14 cellular contexts compared by ENCODE assay signal in genomic region chr6:88013554-88013953, GRCh38. TPM values are rescaled to one million over a fixed set of nuclear protein-coding genes. Genes with fewer than 3 reads are reported as not detected.
DNase-seq lines count a peak whose midpoint lies in the region; ATAC-seq, FAIRE-seq and TF ChIP-seq lines count a peak whose summit lies in the region.
"Had no signal": no experiment of that assay in that cellular context is flagged by ENCODE, and none has a peak within 500 bp of the region (broad histone marks: within the 10 kb centered on the region; RNA-seq: fewer than 3 reads in every experiment).

No MANE protein-coding gene starts in this region.

- H3K9ac ChIP-seq in BLaER1 (no peak overlapping the region), kidney (ENCODE audit: low read length in 2 of 2) (no peak overlapping the region)

- H3K4me2 ChIP-seq in BLaER1: peak overlapping the region; percentile 28; the same call in 1 of the 2 replicates

- H3K4me1 ChIP-seq in BLaER1 (peaks cover 8% of the 10 kb centered on the region), kidney (ENCODE audit: control insufficient read depth in 1 of 2, insufficient read depth in 1 of 2, low read depth in 1 of 2, low read length in 2 of 2) (peaks cover 0 to 2% of the 10 kb centered on the region in 2 donors)

- TF ChIP-seq CTCF in GM12873 (IDR thresholded peaks at IDR 0.05; ENCODE audit: insufficient read depth, low read depth, low read length, missing control alignments) (peak; percentile 36), kidney (IDR thresholded peaks at IDR 0.05; ENCODE audit: borderline replicate concordance, extremely low read depth, insufficient read depth) (no peak)

- H3K36me3 ChIP-seq in BLaER1 (no peaks in the 10 kb centered on the region), kidney (ENCODE audit: control insufficient read depth in 1 of 2, insufficient read depth in 2 of 2, low read length in 2 of 2) (no peaks in the 10 kb centered on the region)
- H3K36me3 ChIP-seq: Peyer's patch had no signal

- TF ChIP-seq POLR2A in GM18505 (IDR thresholded peaks at IDR 0.05; ENCODE audit: borderline replicate concordance, extremely low read depth, insufficient read depth, insufficient read length): no peak

- DNase-seq in foreskin melanocyte (peak; percentile 30), NCI-H2029 treated with DMSO at 0.1 percent for 48 hours (lab: John Stamatoyannopoulos, UW) (no peak), kidney (no peak), NCI-H345 (lab: John Stamatoyannopoulos, UW) (no peak)
- DNase-seq: left cardiac atrium; NCI-H2081; Peyer's patch; stimulated activated CD4-positive, alpha-beta T cell treated with anti-CD3 and anti-CD28 coated beads, Interleukin-12 subunit alpha, Interleukin-12 subunit beta, amount 100 ng/mL, for 4 hours had no signal

- H3K27ac ChIP-seq in BLaER1 (no peak overlapping the region), kidney (ENCODE audit: low read depth in 2 of 2, low read length in 2 of 2) (no peak overlapping the region)
- H3K27ac ChIP-seq: Peyer's patch had no signal

- intact Hi-C loops in kidney (cut with DNase I): no loop called here

- H4K20me1 ChIP-seq in BLaER1: no peaks in the 10 kb centered on the region

- no peaks in the 10 kb centered on the region for H3K9me3 ChIP-seq in BLaER1
- H3K9me3 ChIP-seq in kidney (ENCODE audit: control insufficient read depth in 1 of 2, low read length in 2 of 2): no peaks in the 10 kb centered on the region
- H3K9me3 ChIP-seq: Peyer's patch had no signal

- ATAC-seq in SK-N-SH treated with all-trans-retinoic acid at 6 μM for 48 hours (peak; percentile 54; the same call in 1 of the 3 replicates), GM18505 (IDR thresholded peaks at IDR 0.05; ENCODE audit: unreplicated experiment) (no peak)
- ATAC-seq: left cardiac atrium had no signal

- no peaks in the 10 kb centered on the region for H3K27me3 ChIP-seq in BLaER1
- H3K27me3 ChIP-seq: Peyer's patch had no signal

- FAIRE-seq in kidney (lab: Jason Lieb, UNC): no peak

- H3K4me3 ChIP-seq in BLaER1 (no peak overlapping the region), kidney (ENCODE audit: low read length in 2 of 2) (no peak overlapping the region)
- H3K4me3 ChIP-seq: Peyer's patch had no signal

TF ChIP-seq in SK-N-SH treated with all-trans-retinoic acid at 6 μM for 48 hours, 23 proteins besides CTCF, POLR2A, EP300 and RAD21:
- TF ChIP-seq, protein P1, sequence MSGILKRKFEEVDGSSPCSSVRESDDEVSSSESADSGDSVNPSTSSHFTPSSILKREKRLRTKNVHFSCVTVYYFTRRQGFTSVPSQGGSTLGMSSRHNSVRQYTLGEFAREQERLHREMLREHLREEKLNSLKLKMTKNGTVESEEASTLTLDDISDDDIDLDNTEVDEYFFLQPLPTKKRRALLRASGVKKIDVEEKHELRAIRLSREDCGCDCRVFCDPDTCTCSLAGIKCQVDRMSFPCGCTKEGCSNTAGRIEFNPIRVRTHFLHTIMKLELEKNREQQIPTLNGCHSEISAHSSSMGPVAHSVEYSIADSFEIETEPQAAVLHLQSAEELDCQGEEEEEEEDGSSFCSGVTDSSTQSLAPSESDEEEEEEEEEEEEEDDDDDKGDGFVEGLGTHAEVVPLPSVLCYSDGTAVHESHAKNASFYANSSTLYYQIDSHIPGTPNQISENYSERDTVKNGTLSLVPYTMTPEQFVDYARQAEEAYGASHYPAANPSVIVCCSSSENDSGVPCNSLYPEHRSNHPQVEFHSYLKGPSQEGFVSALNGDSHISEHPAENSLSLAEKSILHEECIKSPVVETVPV (CRISPR knock-in tag; IDR thresholded peaks at IDR 0.05): no peak
- TF ChIP-seq POU6F1 (CRISPR knock-in tag; IDR thresholded peaks at IDR 0.05; ENCODE audit: borderline replicate concordance, low read depth) (no peak), RARB (CRISPR knock-in tag; IDR thresholded peaks at IDR 0.05) (no peak), ZNF565 (CRISPR knock-in tag; conservative IDR thresholded peaks at IDR 0.05; ENCODE audit: low read depth) (no peak), SNAI2 (CRISPR knock-in tag; IDR thresholded peaks at IDR 0.05) (no peak), ZNF70 (CRISPR knock-in tag; IDR thresholded peaks at IDR 0.05) (no peak), OSR1 (CRISPR knock-in tag; IDR thresholded peaks at IDR 0.05) (no peak), ZC3H10 (CRISPR knock-in tag; IDR thresholded peaks at IDR 0.05) (no peak), ESRRG (CRISPR knock-in tag; IDR thresholded peaks at IDR 0.05) (no peak)
- TF ChIP-seq, protein P2, sequence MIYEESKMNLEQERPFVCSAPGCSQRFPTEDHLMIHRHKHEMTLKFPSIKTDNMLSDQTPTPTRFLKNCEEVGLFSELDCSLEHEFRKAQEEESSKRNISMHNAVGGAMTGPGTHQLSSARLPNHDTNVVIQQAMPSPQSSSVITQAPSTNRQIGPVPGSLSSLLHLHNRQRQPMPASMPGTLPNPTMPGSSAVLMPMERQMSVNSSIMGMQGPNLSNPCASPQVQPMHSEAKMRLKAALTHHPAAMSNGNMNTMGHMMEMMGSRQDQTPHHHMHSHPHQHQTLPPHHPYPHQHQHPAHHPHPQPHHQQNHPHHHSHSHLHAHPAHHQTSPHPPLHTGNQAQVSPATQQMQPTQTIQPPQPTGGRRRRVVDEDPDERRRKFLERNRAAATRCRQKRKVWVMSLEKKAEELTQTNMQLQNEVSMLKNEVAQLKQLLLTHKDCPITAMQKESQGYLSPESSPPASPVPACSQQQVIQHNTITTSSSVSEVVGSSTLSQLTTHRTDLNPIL (CRISPR knock-in tag; IDR thresholded peaks at IDR 0.05; ENCODE audit: low read depth): no peak
- TF ChIP-seq, protein P3, sequence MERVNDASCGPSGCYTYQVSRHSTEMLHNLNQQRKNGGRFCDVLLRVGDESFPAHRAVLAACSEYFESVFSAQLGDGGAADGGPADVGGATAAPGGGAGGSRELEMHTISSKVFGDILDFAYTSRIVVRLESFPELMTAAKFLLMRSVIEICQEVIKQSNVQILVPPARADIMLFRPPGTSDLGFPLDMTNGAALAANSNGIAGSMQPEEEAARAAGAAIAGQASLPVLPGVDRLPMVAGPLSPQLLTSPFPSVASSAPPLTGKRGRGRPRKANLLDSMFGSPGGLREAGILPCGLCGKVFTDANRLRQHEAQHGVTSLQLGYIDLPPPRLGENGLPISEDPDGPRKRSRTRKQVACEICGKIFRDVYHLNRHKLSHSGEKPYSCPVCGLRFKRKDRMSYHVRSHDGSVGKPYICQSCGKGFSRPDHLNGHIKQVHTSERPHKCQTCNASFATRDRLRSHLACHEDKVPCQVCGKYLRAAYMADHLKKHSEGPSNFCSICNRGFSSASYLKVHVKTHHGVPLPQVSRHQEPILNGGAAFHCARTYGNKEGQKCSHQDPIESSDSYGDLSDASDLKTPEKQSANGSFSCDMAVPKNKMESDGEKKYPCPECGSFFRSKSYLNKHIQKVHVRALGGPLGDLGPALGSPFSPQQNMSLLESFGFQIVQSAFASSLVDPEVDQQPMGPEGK (CRISPR knock-in tag; IDR thresholded peaks at IDR 0.05; ENCODE audit: borderline replicate concordance): no peak
TF ChIP-seq in SK-N-SH treated with all-trans-retinoic acid at 6 μM for 48 hours: peak in this region for 0.

RNA-seq across cellular contexts. Expression of gene SPACA1, which starts 34.1 kb away (rescaled TPM):
- total RNA-seq in kidney: not detected
- polyA plus RNA-seq in kidney (ENCODE audit: insufficient read depth, low read depth, low replicate concordance): not detected
- total RNA-seq: cardiac septum, Daoy, left cardiac atrium, Peyer's patch had no signal
